22 cellular contexts compared by ENCODE assay signal in genomic region chr9:133641861-133642595, GRCh38. TPM values are rescaled to one million over a fixed set of nuclear protein-coding genes. Genes with fewer than 3 reads are reported as not detected.
"Had no signal": no experiment of that assay in that cellular context is flagged by ENCODE, and none has a peak within 500 bp of the region (broad histone marks: within the 10 kb centered on the region; RNA-seq: fewer than 3 reads in every experiment).

No MANE protein-coding gene starts in this region.

- H3K4me1 ChIP-seq: SJSA1 had no signal

- H3K4me1 Mint-ChIP-seq: IgD-negative memory B cell had no signal

- DNase-seq: KBM-7, MV-4-11, NCI-H1048, NCI-H1105, NCI-H1436 treated with DMSO at 0.1 percent for 48 hours, NCI-H1930, NCI-H2081, NCI-H2107, NCI-H2227 treated with DMSO at 0.1 percent for 48 hours, NCI-H524, NCI-H526 treated with DMSO at 0.1 percent for 48 hours, NCI-H748 treated with DMSO at 0.1 percent for 48 hours, SIG-M5 had no signal

- H3K9me3 Mint-ChIP-seq: IgD-negative memory B cell had no signal

- H3K27ac Mint-ChIP-seq: IgD-negative memory B cell had no signal

- H3K36me3 ChIP-seq: SJSA1 had no signal

- H3K9me3 ChIP-seq: SJSA1 had no signal

- ATAC-seq: Panc1 had no signal

- H3K36me3 Mint-ChIP-seq: IgD-negative memory B cell had no signal

- H3K27ac ChIP-seq: HL-60, RWPE1, SJSA1, SK-N-MC had no signal

- H3K4me3 Mint-ChIP-seq: IgD-negative memory B cell had no signal

- H3K4me3 ChIP-seq: SJSA1, SK-N-MC had no signal

RNA-seq across cellular contexts. Expression of gene DBH, which starts 5.9 kb away (rescaled TPM):
- total RNA-seq: LHCN-M2, MCF 10A, NCI-H460, SJSA1 had no signal
- polyA plus RNA-seq: IgD-negative memory B cell had no signal

RNA-seq across cellular contexts. Expression of gene FAM163B, which starts 32.8 kb away (rescaled TPM):
- total RNA-seq: LHCN-M2, MCF 10A, NCI-H460, SJSA1 had no signal
- polyA plus RNA-seq: IgD-negative memory B cell had no signal
